21 cellular contexts compared by ENCODE assay signal in the genomic region with DNA sequence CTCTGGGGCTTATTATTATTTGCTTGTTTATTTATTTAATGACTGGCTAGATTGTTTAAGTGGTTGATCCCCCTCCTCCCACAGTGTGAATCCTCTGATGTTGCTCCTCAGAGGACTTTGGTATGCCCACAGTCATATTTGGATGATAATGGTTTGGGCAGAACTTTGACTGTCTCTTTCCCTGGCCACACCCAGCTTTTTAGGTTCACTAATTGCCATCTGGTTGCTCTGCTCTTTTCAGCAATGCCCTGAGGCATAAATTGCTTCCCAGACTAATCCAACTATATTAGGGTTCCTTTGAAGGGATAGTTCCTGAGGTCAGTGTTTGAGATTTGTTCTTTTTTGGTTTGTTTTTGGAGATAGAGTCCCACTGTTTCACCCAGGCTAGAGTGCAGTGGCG.
"Had no signal": no experiment of that assay in that cellular context is flagged by ENCODE, and none has a peak within 500 bp of the region (broad histone marks: within the 10 kb centered on the region; RNA-seq: fewer than 3 reads in every experiment).

No MANE protein-coding gene starts in this region.

- H3K27ac Mint-ChIP-seq: activated B cell treated with CpG ODN at 0.5 μM for 24 hours; activated CD4-positive, alpha-beta T cell treated with anti-CD3 and anti-CD28 coated beads for 36 hours; activated naive CD4-positive, alpha-beta T cell treated with anti-CD3 and anti-CD28 coated beads for 36 hours; activated T-cell treated with anti-CD3 and anti-CD28 coated beads, Interleukin-2, amount 50 U/mL, for 24 hours; activated T-helper 2 cell treated with anti-CD3 and anti-CD28 coated beads, Interferon-gamma antibody, Interleukin-2, Interleukin-4, amounts not matched to agents 10 μg/mL and 5 μg/mL and 100 μg/mL, durations not matched to agents 14 hours and 24 hours and 36 hours; neural progenitor cell; T-helper 17 cell had no signal

- H3K4me1 Mint-ChIP-seq: neural progenitor cell had no signal

- DNase-seq: activated B cell treated with CpG ODN at 0.5 μM for 24 hours; activated CD4-positive, alpha-beta T cell treated with anti-CD3 and anti-CD28 coated beads for 36 hours; activated CD4-positive, alpha-beta T cell treated with anti-CD3 and anti-CD28 coated beads, Interleukin-2, amount 50 U/mL, for 4 hours; activated CD8-positive, alpha-beta memory T cell treated with anti-CD3 and anti-CD28 coated beads for 24 hours; activated CD8-positive, alpha-beta memory T cell treated with anti-CD3 and anti-CD28 coated beads, Interleukin-2, amount 50 U/mL, for 4 hours; activated naive CD4-positive, alpha-beta T cell treated with anti-CD3 and anti-CD28 coated beads for 36 hours; activated T-cell treated with anti-CD3 and anti-CD28 coated beads, Interleukin-2, amount 50 U/mL, for 24 hours; cerebellar nuclear complex; erythroblast; left lung; naive thymus-derived CD8-positive, alpha-beta T cell; spleen; stimulated activated CD4-positive, alpha-beta T cell treated with anti-CD3 and anti-CD28 coated beads, Interleukin-4, amount 100 ng/mL, for 24 hours; stimulated activated naive CD4-positive, alpha-beta T cell treated with Interleukin-2 at 50 U/mL for 16 hours; T-helper 17 cell; thyroid gland had no signal

- H3K9me3 ChIP-seq: thyroid gland had no signal

- H3K4me3 ChIP-seq: left lung, lung, neural progenitor cell, right atrium auricular region, spleen, thyroid gland had no signal

- H3K4me3 Mint-ChIP-seq: activated B cell treated with CpG ODN at 0.5 μM for 24 hours; activated CD4-positive, alpha-beta T cell treated with anti-CD3 and anti-CD28 coated beads for 36 hours; activated naive CD4-positive, alpha-beta T cell treated with anti-CD3 and anti-CD28 coated beads for 36 hours; activated T-cell treated with anti-CD3 and anti-CD28 coated beads, Interleukin-2, amount 50 U/mL, for 24 hours; neural progenitor cell; T-helper 17 cell had no signal

- H3K27me3 Mint-ChIP-seq: activated B cell treated with CpG ODN at 0.5 μM for 24 hours; activated CD4-positive, alpha-beta T cell treated with anti-CD3 and anti-CD28 coated beads for 36 hours; activated T-cell treated with anti-CD3 and anti-CD28 coated beads, Interleukin-2, amount 50 U/mL, for 24 hours; naive thymus-derived CD8-positive, alpha-beta T cell; T-helper 17 cell had no signal

- ATAC-seq: activated CD4-positive, alpha-beta T cell treated with anti-CD3 and anti-CD28 coated beads for 36 hours; left lung; naive thymus-derived CD8-positive, alpha-beta T cell; T-helper 17 cell had no signal

- H3K27ac ChIP-seq: foreskin keratinocyte, left lung, neural progenitor cell, right atrium auricular region, spleen, thyroid gland had no signal

- H3K27me3 ChIP-seq: foreskin keratinocyte, left lung, neural progenitor cell, right atrium auricular region, spleen, thyroid gland had no signal

- H3K36me3 ChIP-seq: left lung, right atrium auricular region, thyroid gland had no signal

- H3K4me1 ChIP-seq: foreskin keratinocyte, left lung, neural progenitor cell had no signal
